ENCODE assay signal across 19 cellular contexts in the genomic region with DNA sequence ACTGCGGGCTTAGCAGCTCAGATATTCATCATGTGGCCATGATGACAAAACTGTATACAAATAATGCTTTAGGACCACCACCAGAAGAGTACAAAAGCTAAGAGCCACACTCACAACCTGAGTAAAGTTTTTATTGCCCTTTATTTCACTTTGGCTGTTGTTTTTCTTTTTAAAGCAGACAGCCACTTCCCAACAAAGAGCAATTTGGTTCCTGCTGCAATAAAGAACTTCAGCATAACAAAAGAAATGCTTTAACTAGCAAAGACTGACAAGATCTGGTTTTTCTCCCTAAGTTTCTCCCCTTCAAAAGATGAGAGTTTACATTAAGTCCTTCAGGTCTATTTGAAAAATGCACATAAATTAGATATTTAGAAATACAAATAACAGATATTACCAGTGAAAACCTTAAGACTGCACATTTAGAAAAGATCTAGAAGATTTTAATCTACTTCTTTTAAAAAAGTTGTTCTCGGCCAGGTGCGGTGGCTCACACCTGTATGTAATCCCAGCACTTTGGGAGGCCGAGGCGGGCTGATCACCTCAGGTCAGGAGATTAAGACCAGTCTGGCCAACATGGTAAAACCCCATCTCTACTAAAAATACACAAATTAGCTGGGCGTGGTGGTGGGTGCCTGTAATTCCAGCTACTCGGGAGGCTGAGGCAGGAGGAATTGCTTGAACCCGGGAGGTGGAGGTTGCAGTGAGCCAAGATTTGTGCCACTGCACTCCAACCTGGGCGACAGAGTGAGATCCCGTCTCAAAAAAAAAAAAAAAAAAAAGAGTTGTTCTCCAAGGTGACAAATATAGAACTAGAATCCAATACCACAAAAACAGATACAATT. TPM values are rescaled to one million over a fixed set of nuclear protein-coding genes. Genes with fewer than 3 reads are reported as not detected.
DNase-seq lines count a peak whose midpoint lies in the region; ATAC-seq and TF ChIP-seq lines count a peak whose summit lies in the region.
"Had no signal": no experiment of that assay in that cellular context is flagged by ENCODE, and none has a peak within 500 bp of the region (broad histone marks: within the 10 kb centered on the region; RNA-seq: fewer than 3 reads in every experiment).

No MANE protein-coding gene starts in this region.

- H2BK20ac ChIP-seq in H9 (ENCODE audit: low read depth, low read length, poor library complexity, severe bottlenecking), result no peak overlapping the region

- no peak overlapping the region for H4K8ac ChIP-seq in H9 (replicated peaks; ENCODE audit: insufficient read length, low read depth, low read length)

- H3K36me3 Mint-ChIP-seq in CD4-positive, CD25-positive, alpha-beta regulatory T cell, result peaks cover 39% of the 10 kb centered on the region
- peaks cover 48 to 75% (median 72%) of the 10 kb centered on the region in 3 experiments for H3K36me3 Mint-ChIP-seq in H9 (ENCODE audit: insufficient read depth in 1 of 3, low read depth in 3 of 3)

- DNase-seq in CD4-positive, CD25-positive, alpha-beta regulatory T cell, result no peak
- DNase-seq in H9, result peak; percentile 37
- peak; percentile 22 for DNase-seq in iPS-NIHi7 (ENCODE audit: extremely low spot score)
- no peak for DNase-seq in pons (ENCODE audit: low spot score)
- no peak for DNase-seq in sigmoid colon
- DNase-seq: AML-193, Calu3, DMS79 treated with DMSO at 0.1 percent for 48 hours, GDM1, GM23248, MM.1S, NCI-H1105, NCI-H187, NCI-H446 treated with DMSO at 0.1 percent for 48 hours, NCI-H748 treated with DMSO at 0.1 percent for 48 hours had no signal

- H3K4me1 Mint-ChIP-seq in CD4-positive, CD25-positive, alpha-beta regulatory T cell, result peaks cover 0 to 14% (median 2%) of the 10 kb centered on the region in 4 donors
- peaks cover 9% of the 10 kb centered on the region in 2 experiments for H3K4me1 Mint-ChIP-seq in H9

- H2AK5ac ChIP-seq in H9 (ENCODE audit: insufficient read length, low read length), result no peak overlapping the region

- H3K79me2 ChIP-seq in H9 (ENCODE audit: insufficient read depth, low read length), result no peaks in the 10 kb centered on the region

- no peak overlapping the region for H2AFZ ChIP-seq in H9 (ENCODE audit: low read length)
- H2AFZ ChIP-seq: GM23248 had no signal

- H2BK120ac ChIP-seq in H9 (ENCODE audit: low read depth, low read length, poor library complexity, severe bottlenecking), result no peak overlapping the region

- no peak for TF ChIP-seq POLR2A in sigmoid colon (IDR thresholded peaks at IDR 0.05)

- no peak overlapping the region for H3K56ac ChIP-seq in H9 (ENCODE audit: insufficient read length, low read depth, low read length)

- no peak overlapping the region for H3T11ph ChIP-seq in H9 (ENCODE audit: low read length)

- H3K9me3 ChIP-seq in CD4-positive, CD25-positive, alpha-beta regulatory T cell (ENCODE audit: control insufficient read depth in 2 of 2, low read length in 2 of 2), result no peaks in the 10 kb centered on the region
- H3K9me3 ChIP-seq in H9 (ENCODE audit: control insufficient read depth, low read depth, low read length) (no peaks in the 10 kb centered on the region), ectodermal cell (ENCODE audit: control insufficient read depth, low read length) (no peaks in the 10 kb centered on the region), sigmoid colon (no peaks in the 10 kb centered on the region)

- no peaks in the 10 kb centered on the region for H3K9me3 Mint-ChIP-seq in CD4-positive, CD25-positive, alpha-beta regulatory T cell
- H3K9me3 Mint-ChIP-seq in H9, result no peaks in the 10 kb centered on the region

- no peak overlapping the region for H4K5ac ChIP-seq in H9 (ENCODE audit: insufficient read length, low read depth, low read length)

- H4K20me1 ChIP-seq in H9 (ENCODE audit: control insufficient read depth, insufficient read depth, insufficient read length), result no peaks in the 10 kb centered on the region

- no peak overlapping the region for H2BK15ac ChIP-seq in H9 (ENCODE audit: low read depth, low read length)

- H3K27ac ChIP-seq in CD4-positive, CD25-positive, alpha-beta regulatory T cell (ENCODE audit: insufficient read depth, low read length, poor library complexity, severe bottlenecking), result no peak overlapping the region
- peak overlapping the region; percentile 97 for H3K27ac ChIP-seq in H9 (ENCODE audit: insufficient read length, low read depth, low read length)
- peak overlapping the region; percentile 44 for H3K27ac ChIP-seq in ectodermal cell (ENCODE audit: insufficient read depth, low read depth, low read length, poor library complexity, severe bottlenecking)
- no peak overlapping the region for H3K27ac ChIP-seq in sigmoid colon
- H3K27ac ChIP-seq: GM23248 had no signal

- H3K23me2 ChIP-seq in H9 (ENCODE audit: insufficient read length, low read depth, low read length, poor library complexity, severe bottlenecking), result no peaks in the 10 kb centered on the region

- H3K4me3 Mint-ChIP-seq in CD4-positive, CD25-positive, alpha-beta regulatory T cell, result no peak overlapping the region
- H3K4me3 Mint-ChIP-seq in H9, result no peak overlapping the region; a peak in 1 of 5 replicates

- TF ChIP-seq CTCF in H9 (conservative IDR thresholded peaks at IDR 0.05) (no peak), sigmoid colon (IDR thresholded peaks at IDR 0.05) (no peak)

- no peak for TF ChIP-seq EP300 in sigmoid colon (IDR thresholded peaks at IDR 0.05)

- no peak overlapping the region for H3K14ac ChIP-seq in H9 (ENCODE audit: insufficient read depth, low read length)

- intact Hi-C loops in sigmoid colon (cut with DNase I), result no loop called here

- no peak overlapping the region for H2BK5ac ChIP-seq in H9 (ENCODE audit: insufficient read length, low read length)

- H3K4ac ChIP-seq in H9 (ENCODE audit: low read depth, low read length), result no peak overlapping the region; the same call in 1 of the 2 replicates

- no peaks in the 10 kb centered on the region for H3K27me3 Mint-ChIP-seq in CD4-positive, CD25-positive, alpha-beta regulatory T cell
- no peaks in the 10 kb centered on the region for H3K27me3 Mint-ChIP-seq in H9 (ENCODE audit: low read depth)

- no peak overlapping the region for H4K91ac ChIP-seq in H9 (ENCODE audit: insufficient read length, low read depth, low read length)

- H3K27me3 ChIP-seq in CD4-positive, CD25-positive, alpha-beta regulatory T cell (ENCODE audit: control insufficient read depth, insufficient read depth, low read length), result no peaks in the 10 kb centered on the region
- H3K27me3 ChIP-seq in H9 (ENCODE audit: insufficient read depth, low read length) (no peaks in the 10 kb centered on the region), ectodermal cell (ENCODE audit: control insufficient read depth, insufficient read depth, low read length, poor library complexity, severe bottlenecking) (no peaks in the 10 kb centered on the region), sigmoid colon (no peaks in the 10 kb centered on the region)

- peak overlapping the region; percentile 93 for H2BK12ac ChIP-seq in H9 (ENCODE audit: insufficient read length, low read depth, low read length)

- H3K4me1 ChIP-seq in CD4-positive, CD25-positive, alpha-beta regulatory T cell (ENCODE audit: control insufficient read depth, insufficient read depth, low read length, poor library complexity, severe bottlenecking), result no peaks in the 10 kb centered on the region
- no peaks in the 10 kb centered on the region; the same call in none of the 2 replicates for H3K4me1 ChIP-seq in H9 (ENCODE audit: insufficient read depth, low read length)
- H3K4me1 ChIP-seq in ectodermal cell (ENCODE audit: control insufficient read depth, insufficient read depth, low read length), result no peaks in the 10 kb centered on the region
- H3K4me1 ChIP-seq in sigmoid colon, result no peaks in the 10 kb centered on the region

- peak overlapping the region in 2 of 3 donors; percentile 27 to 31 for H3K27ac Mint-ChIP-seq in CD4-positive, CD25-positive, alpha-beta regulatory T cell
- H3K27ac Mint-ChIP-seq in H9, result peak overlapping the region; percentile 81 to 91 (median 85)

- peaks cover 76% of the 10 kb centered on the region for H3K36me3 ChIP-seq in CD4-positive, CD25-positive, alpha-beta regulatory T cell (ENCODE audit: control insufficient read depth, insufficient read depth, low read length)
- peaks cover 39% of the 10 kb centered on the region for H3K36me3 ChIP-seq in ectodermal cell (ENCODE audit: control insufficient read depth, insufficient read depth, low read length)
- peaks cover 10 to 97% (median 24%) of the 10 kb centered on the region in 4 donors for H3K36me3 ChIP-seq in sigmoid colon

- no peak overlapping the region for H3K4me2 ChIP-seq in H9 (ENCODE audit: insufficient read depth, insufficient read length, low read length)

- peak overlapping the region; percentile 80 for H3K9ac ChIP-seq in H9 (ENCODE audit: extremely low read depth, insufficient read length, low read length)
- H3K9ac ChIP-seq: GM23248 had no signal

- no CpG with 5 or more reads among the region's 10 CpGs for WGBS in H9 (ENCODE audit: extremely low coverage, insufficient read length, low lambda C conversion rate)
- 90 to 95% methylated on average over 10 of the region's 10 CpGs for WGBS in ectodermal cell, 2 experiments
- WGBS in sigmoid colon, 2 donors, result 73 to 94% methylated on average over 10 of the region's 10 CpGs

- H3K4me3 ChIP-seq in CD4-positive, CD25-positive, alpha-beta regulatory T cell (ENCODE audit: low read depth, low read length), result no peak overlapping the region
- no peak overlapping the region for H3K4me3 ChIP-seq in ectodermal cell (ENCODE audit: insufficient read depth, low read depth, low read length)
- H3K4me3 ChIP-seq in sigmoid colon, result no peak overlapping the region
- H3K4me3 ChIP-seq: GM23248 had no signal

- ATAC-seq in CD4-positive, CD25-positive, alpha-beta regulatory T cell (ENCODE audit: low read depth in 2 of 2), result no peak
- no peak for ATAC-seq in HG03457 (IDR thresholded peaks at IDR 0.05; ENCODE audit: unreplicated experiment)
- ATAC-seq: HepG2, Right ventricle myocardium inferior had no signal

- no peak overlapping the region for H3K18ac ChIP-seq in H9 (ENCODE audit: insufficient read length, low read depth, low read length)

- no peak overlapping the region for H3K23ac ChIP-seq in H9 (ENCODE audit: insufficient read length, low read depth, low read length)

- no peaks in the 10 kb centered on the region for H3K79me1 ChIP-seq in H9 (ENCODE audit: insufficient read depth, low read depth, low read length, poor library complexity, severe bottlenecking)

RNA-seq across cellular contexts. Expression of a gene that starts 59.4 kb away (rescaled TPM):
- total RNA-seq in CD4-positive, CD25-positive, alpha-beta regulatory T cell, result 54.3 TPM
- 10 to 100 TPM; 33.3 to 40.9 (median 36.2) TPM for polyA plus RNA-seq in CD4-positive, CD25-positive, alpha-beta regulatory T cell
- total RNA-seq in H9 (2021), result 57.3 and 61.4 TPM in 2 replicates
- 48.4 TPM for polyA plus RNA-seq in ectodermal cell (2013, experiment 1 of 4)
- 51.5 TPM for polyA plus RNA-seq in ectodermal cell (2013, experiment 2 of 4)
- polyA plus RNA-seq in ectodermal cell (2013, experiment 3 of 4), result 33.5 TPM
- polyA plus RNA-seq in ectodermal cell (2013, experiment 4 of 4), result 37.6 TPM
- total RNA-seq in sigmoid colon, result 10 to 100 TPM; 33.8 to 44.2 (median 37.0) TPM
- 10 to 100 TPM; 15.0 to 18.8 (median 17.6) TPM for polyA plus RNA-seq in sigmoid colon

Comparison
In these comparisons a context has a peak if more than half of its experiments do, and no peak if none do; other contexts are left out.
1. DNase-seq: peak in H9 (single experiment) and iPS-NIHi7 (single experiment); none in CD4-positive, CD25-positive, alpha-beta regulatory T cell (0 of 3), pons (single experiment) and sigmoid colon (single experiment).
2. H3K27ac ChIP-seq: peak in H9 (single experiment) and ectodermal cell (single experiment); none in CD4-positive, CD25-positive, alpha-beta regulatory T cell (single experiment) and sigmoid colon (0 of 4).